In the genomic region with DNA sequence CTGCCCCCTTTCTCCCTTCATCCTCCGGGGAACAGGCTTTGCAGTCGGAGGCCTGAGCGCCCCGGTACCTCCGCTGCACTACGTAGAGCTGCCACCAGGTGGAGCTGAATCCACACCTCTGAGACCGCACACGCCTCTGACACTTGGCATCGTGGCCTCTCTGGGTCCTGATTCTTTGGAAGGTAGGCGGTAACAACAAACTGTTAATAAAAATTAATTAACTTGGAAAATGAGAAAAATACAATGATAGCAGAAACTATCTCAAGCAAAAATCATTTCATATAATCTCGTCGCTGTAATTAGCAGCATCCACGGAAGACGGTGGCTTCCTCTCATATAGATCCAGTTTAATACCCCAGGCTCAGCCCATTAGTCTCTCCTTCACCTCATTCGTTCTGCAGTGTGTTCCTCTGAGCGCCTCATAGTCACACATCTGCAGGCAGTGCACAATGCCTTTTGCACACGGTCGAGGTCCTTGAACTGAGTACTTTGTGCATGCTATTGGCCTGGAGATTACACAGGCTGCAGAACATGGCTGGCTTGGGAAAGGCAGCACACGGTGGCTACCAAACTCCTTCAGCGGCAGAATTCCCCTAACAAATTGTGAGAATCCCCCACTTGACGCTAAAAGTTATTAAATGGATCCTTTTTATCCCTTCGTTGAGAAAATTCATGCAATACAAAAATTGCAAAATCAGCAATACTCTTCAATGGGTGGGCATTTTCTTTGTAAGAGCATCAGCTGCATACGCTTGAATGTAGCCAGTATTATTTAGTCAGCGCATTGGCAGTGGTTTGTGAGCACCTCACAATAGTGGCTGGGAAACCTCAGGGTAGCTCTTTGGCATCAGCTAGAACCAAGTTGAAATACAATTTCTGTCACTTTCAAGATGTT, we compare ENCODE assay signal across 1 cellular context.
A peak's percentile ranks its signal among the peaks of the same experiment; 100 is the strongest.
TF ChIP-seq lines count a peak whose summit lies in the region.

No MANE protein-coding gene starts in this region.

TF ChIP-seq in SK-N-SH, 30 proteins besides CTCF, POLR2A, EP300 and RAD21 (continued from another document):
- TF ChIP-seq USF2 (IDR thresholded peaks at IDR 0.05; ENCODE audit: borderline replicate concordance, low read depth, low read length), result 0 out of 2 replicates have a peak, but pooled peaks have one; percentile 13
- no peak for TF ChIP-seq ELF1 (IDR thresholded peaks at IDR 0.05)
- peak; percentile 8; the same call in 1 of the 2 replicates for TF ChIP-seq RCOR1 (IDR thresholded peaks at IDR 0.05; ENCODE audit: low read length)
- TF ChIP-seq MAX (IDR thresholded peaks at IDR 0.05; ENCODE audit: low read depth), result peak; percentile 47; the same call in 1 of the 2 replicates
- no peak for TF ChIP-seq MEF2A (IDR thresholded peaks at IDR 0.05; ENCODE audit: borderline replicate concordance, low read depth)
- peak; percentile 25 for TF ChIP-seq CHD2 (IDR thresholded peaks at IDR 0.05; ENCODE audit: low read length, partially characterized antibody)
- no peak for TF ChIP-seq USF1 (IDR thresholded peaks at IDR 0.05; ENCODE audit: borderline replicate concordance, low read depth)
